23 cellular contexts compared by ENCODE assay signal in genomic region chr1:118486213-118486612, GRCh38.
DNase-seq lines count a peak whose midpoint lies in the region; ATAC-seq, FAIRE-seq and TF ChIP-seq lines count a peak whose summit lies in the region.
"Had no signal": no experiment of that assay in that cellular context is flagged by ENCODE, and none has a peak within 500 bp of the region (broad histone marks: within the 10 kb centered on the region; RNA-seq: fewer than 3 reads in every experiment).

No MANE protein-coding gene starts in this region.

- H3K9me2 ChIP-seq in GM23338 (ENCODE audit: insufficient read depth): no peaks in the 10 kb centered on the region

- DNase-seq in GM23338 (ENCODE audit: low spot score) (peak; percentile 11), NCI-H1105 (lab: John Stamatoyannopoulos, UW) (peak; percentile 68), SHP77 (lab: John Stamatoyannopoulos, UW) (peak; percentile 95 to 96), keratinocyte (ENCODE audit: low read depth, low spot score) (no peak), sciatic nerve (ENCODE audit: low spot score) (no peak)
- no peak for DNase-seq in activated CD8-positive, alpha-beta T cell treated with anti-CD3 and anti-CD28 coated beads for 36 hours
- DNase-seq: activated CD4-positive, alpha-beta T cell treated with anti-CD3 and anti-CD28 coated beads for 4 hours; activated naive CD8-positive, alpha-beta T cell treated with anti-CD3 and anti-CD28 coated beads, Interleukin-2, amount 50 U/mL, for 24 hours; activated T-cell treated with anti-CD3 and anti-CD28 coated beads, Interleukin-2, amount 50 U/mL, for 4 hours; DND-41; islet precursor cell; KBM-7; MG63; NCI-H1694; NCI-H774; right cardiac atrium; stimulated activated CD4-positive, alpha-beta T cell treated with anti-CD3 and anti-CD28 coated beads, Interleukin-2, amount 100 ng/mL, for 48 hours; upper lobe of left lung had no signal

- no peaks in the 10 kb centered on the region for H3K27me3 Mint-ChIP-seq in GM23338 (ENCODE audit: insufficient read depth, low read depth, poor library complexity)
- H3K27me3 Mint-ChIP-seq in activated CD8-positive, alpha-beta T cell treated with anti-CD3 and anti-CD28 coated beads for 36 hours: no peaks in the 10 kb centered on the region
- H3K27me3 Mint-ChIP-seq: activated naive CD8-positive, alpha-beta T cell treated with anti-CD3 and anti-CD28 coated beads, Interleukin-2, amount 50 U/mL, for 24 hours; central memory CD8-positive, alpha-beta T cell; natural killer cell treated with Interleukin-12 subunit alpha and Interleukin-12 subunit beta and Interleukin-15 and Interleukin-18, amount 100 ng/mL, for 72 hours had no signal

- H3K4me2 ChIP-seq in GM23338 (0 out of 2 replicates have a peak overlapping the region, but pooled peaks have one; percentile 41), keratinocyte (ENCODE audit: control insufficient read depth, extremely low read depth, insufficient read depth, low read depth, low read length) (peak overlapping the region; percentile 30)

- H3K36me3 ChIP-seq in GM23338 (ENCODE audit: insufficient read depth) (no peaks in the 10 kb centered on the region), keratinocyte (ENCODE audit: control insufficient read depth in 2 of 2, extremely low read depth in 1 of 2, insufficient read depth in 2 of 2, low read length in 2 of 2) (no peaks in the 10 kb centered on the region)
- H3K36me3 ChIP-seq: MG63, upper lobe of left lung had no signal

- dilution Hi-C loops in keratinocyte (cut with MboI; ENCODE audit: extremely low pct_ligation_motif_present, low sequenced_read_pairs): no loop called here

- POLR2A ChIA-PET in activated CD8-positive, alpha-beta T cell treated with anti-CD3 and anti-CD28 coated beads for 36 hours (lab: Charles Lee): no interaction called here

- CTCF ChIA-PET in activated CD8-positive, alpha-beta T cell treated with anti-CD3 and anti-CD28 coated beads for 36 hours (lab: Charles Lee): no interaction called here

- H3K4me3 Mint-ChIP-seq in GM23338: no peak overlapping the region; the same call in 2 of the 3 replicates
- no peak overlapping the region for H3K4me3 Mint-ChIP-seq in activated CD8-positive, alpha-beta T cell treated with anti-CD3 and anti-CD28 coated beads for 36 hours
- H3K4me3 Mint-ChIP-seq: activated naive CD8-positive, alpha-beta T cell treated with anti-CD3 and anti-CD28 coated beads, Interleukin-2, amount 50 U/mL, for 24 hours; activated T-cell treated with anti-CD3 and anti-CD28 coated beads, Interleukin-2, amount 50 U/mL, for 4 hours; central memory CD8-positive, alpha-beta T cell; natural killer cell treated with Interleukin-12 subunit alpha and Interleukin-12 subunit beta and Interleukin-15 and Interleukin-18, amount 100 ng/mL, for 72 hours; T-helper 2 cell treated with Interferon-gamma antibody and Interleukin-4, amounts not matched to agents 5 μg/mL and 100 μg/mL, for 36 hours had no signal

- intact Hi-C loops in sciatic nerve (cut with DNase I): no loop called here
- intact Hi-C loops in activated CD8-positive, alpha-beta T cell treated with anti-CD3 and anti-CD28 coated beads for 36 hours (cut with micrococcal nuclease): no loop called here

- TF ChIP-seq CTCF in GM23338 (conservative IDR thresholded peaks at IDR 0.05; ENCODE audit: low read depth in 2 of 2) (no peak), keratinocyte (optimal IDR thresholded peaks at IDR 0.05 in 1 of 3, IDR thresholded peaks at IDR 0.05 in 1 of 3, conservative IDR thresholded peaks at IDR 0.05 in 1 of 3; ENCODE audit: extremely low read depth in 1 of 3, insufficient read depth in 2 of 3, low read length in 3 of 3) (no peak)
- TF ChIP-seq CTCF in activated CD8-positive, alpha-beta T cell treated with anti-CD3 and anti-CD28 coated beads for 36 hours (IDR thresholded peaks at IDR 0.05): no peak

- H3K79me2 ChIP-seq in GM23338 (replicated peaks; ENCODE audit: insufficient read depth) (no peaks in the 10 kb centered on the region), keratinocyte (ENCODE audit: control insufficient read depth, insufficient read depth, low read length) (no peaks in the 10 kb centered on the region)
- H3K79me2 ChIP-seq: parathyroid adenoma had no signal

- peak; percentile 53 for ATAC-seq in GM23338
- no peak for ATAC-seq in sciatic nerve
- ATAC-seq in GM18502 (IDR thresholded peaks at IDR 0.05; ENCODE audit: poor library complexity, unreplicated experiment): no peak
- no peak for ATAC-seq in activated CD8-positive, alpha-beta T cell treated with anti-CD3 and anti-CD28 coated beads for 36 hours
- ATAC-seq: activated naive CD8-positive, alpha-beta T cell treated with anti-CD3 and anti-CD28 coated beads, Interleukin-2, amount 50 U/mL, for 24 hours; activated T-cell treated with anti-CD3 and anti-CD28 coated beads, Interleukin-2, amount 50 U/mL, for 4 hours; natural killer cell treated with Interleukin-12 subunit alpha and Interleukin-12 subunit beta and Interleukin-15 and Interleukin-18, amount 100 ng/mL, for 72 hours; right cardiac atrium had no signal

- peaks cover 4% of the 10 kb centered on the region; the same call in 1 of the 3 replicates for H3K9me3 Mint-ChIP-seq in GM23338
- H3K9me3 Mint-ChIP-seq in activated CD8-positive, alpha-beta T cell treated with anti-CD3 and anti-CD28 coated beads for 36 hours: peaks cover 6% of the 10 kb centered on the region

- H3K27ac Mint-ChIP-seq in GM23338: no peak overlapping the region; the same call in 1 of the 2 replicates
- no peak overlapping the region for H3K27ac Mint-ChIP-seq in activated CD8-positive, alpha-beta T cell treated with anti-CD3 and anti-CD28 coated beads for 36 hours
- H3K27ac Mint-ChIP-seq: activated naive CD8-positive, alpha-beta T cell treated with anti-CD3 and anti-CD28 coated beads, Interleukin-2, amount 50 U/mL, for 24 hours; natural killer cell treated with Interleukin-12 subunit alpha and Interleukin-12 subunit beta and Interleukin-15 and Interleukin-18, amount 100 ng/mL, for 72 hours; T-helper 2 cell treated with Interferon-gamma antibody and Interleukin-4, amounts not matched to agents 5 μg/mL and 100 μg/mL, for 36 hours had no signal

- 0 out of 3 replicates have a peak, but pooled peaks cover 4% of the 10 kb centered on the region for H3K36me3 Mint-ChIP-seq in GM23338 (ENCODE audit: low read depth)
- no peaks in the 10 kb centered on the region for H3K36me3 Mint-ChIP-seq in activated CD8-positive, alpha-beta T cell treated with anti-CD3 and anti-CD28 coated beads for 36 hours (ENCODE audit: low read depth)
- H3K36me3 Mint-ChIP-seq: natural killer cell treated with Interleukin-12 subunit alpha and Interleukin-12 subunit beta and Interleukin-15 and Interleukin-18, amount 100 ng/mL, for 72 hours had no signal

- H3K4me3 ChIP-seq in GM23338 (no peak overlapping the region), keratinocyte (ENCODE audit: control insufficient read depth in 2 of 3, extremely low read depth in 1 of 3, insufficient read depth in 2 of 3, low read depth in 1 of 3, low read length in 3 of 3) (no peak overlapping the region)
- H3K4me3 ChIP-seq: MG63, upper lobe of left lung had no signal

- H3K9me3 ChIP-seq in keratinocyte (ENCODE audit: control insufficient read depth, low read depth, low read length): no peaks in the 10 kb centered on the region
- H3K9me3 ChIP-seq: MG63, upper lobe of left lung had no signal

- H3K4me1 ChIP-seq in GM23338 (ENCODE audit: insufficient read depth) (peaks cover 42% of the 10 kb centered on the region), keratinocyte (ENCODE audit: control insufficient read depth, extremely low read depth, insufficient read depth, low read length) (peaks cover 15% of the 10 kb centered on the region)
- H3K4me1 ChIP-seq: parathyroid adenoma, upper lobe of left lung had no signal

- H3F3A ChIP-seq in GM23338 (replicated peaks; ENCODE audit: low read depth): no peaks in the 10 kb centered on the region

- no peaks in the 10 kb centered on the region for H3K9me1 ChIP-seq in keratinocyte (ENCODE audit: control insufficient read depth, extremely low read depth, insufficient read depth, low read length)

- H3K4me1 Mint-ChIP-seq in GM23338: peaks cover 50% of the 10 kb centered on the region
- H3K4me1 Mint-ChIP-seq in activated CD8-positive, alpha-beta T cell treated with anti-CD3 and anti-CD28 coated beads for 36 hours (ENCODE audit: low read depth): no peaks in the 10 kb centered on the region
- H3K4me1 Mint-ChIP-seq: activated naive CD8-positive, alpha-beta T cell treated with anti-CD3 and anti-CD28 coated beads, Interleukin-2, amount 50 U/mL, for 24 hours; central memory CD8-positive, alpha-beta T cell had no signal

- H4K20me1 ChIP-seq in GM23338 (replicated peaks; ENCODE audit: insufficient read depth) (no peaks in the 10 kb centered on the region), keratinocyte (ENCODE audit: control insufficient read depth, extremely low read depth, insufficient read depth, low read length) (no peaks in the 10 kb centered on the region)

- no peak overlapping the region for H2AFZ ChIP-seq in GM23338
- no peak overlapping the region for H2AFZ ChIP-seq in keratinocyte (ENCODE audit: control insufficient read depth, low read length)
- H2AFZ ChIP-seq: parathyroid adenoma had no signal

- H3K9ac ChIP-seq in keratinocyte (ENCODE audit: control insufficient read depth, extremely low read depth, insufficient read depth, low read length): no peak overlapping the region
- H3K9ac ChIP-seq: parathyroid adenoma had no signal

- no peak overlapping the region for H3K27ac ChIP-seq in GM23338 (ENCODE audit: low read depth)
- no peak overlapping the region for H3K27ac ChIP-seq in keratinocyte (ENCODE audit: control insufficient read depth, insufficient read depth, low read length)
- H3K27ac ChIP-seq: parathyroid adenoma, upper lobe of left lung had no signal

- no peak for FAIRE-seq in keratinocyte (lab: Jason Lieb, UNC)

- H3K27me3 ChIP-seq in GM23338 (ENCODE audit: insufficient read depth): no peaks in the 10 kb centered on the region
- H3K27me3 ChIP-seq in keratinocyte (ENCODE audit: control insufficient read depth, extremely low read depth, insufficient read depth, low read length): no peaks in the 10 kb centered on the region
- H3K27me3 ChIP-seq: MG63, upper lobe of left lung had no signal

TF ChIP-seq in GM23338, 12 proteins besides CTCF, POLR2A, EP300 and RAD21 (continues in another document):
- no peak for TF ChIP-seq NANOG (IDR thresholded peaks at IDR 0.05; ENCODE audit: borderline replicate concordance)
- TF ChIP-seq EZH2 (IDR thresholded peaks at IDR 0.05; ENCODE audit: low read depth, unreplicated experiment): no peak
- no peak for TF ChIP-seq POLR2AphosphoS5 (IDR thresholded peaks at IDR 0.05; ENCODE audit: low read depth)
- no peak for TF ChIP-seq EZH2phosphoT487 (IDR thresholded peaks at IDR 0.05; ENCODE audit: unreplicated experiment)

Comparison
In these comparisons a context has a peak if more than half of its experiments do, and no peak if none do; other contexts are left out.
1. DNase-seq: peak in GM23338 (single experiment), NCI-H1105 (single experiment) and SHP77 (2 of 2); none in keratinocyte (single experiment), sciatic nerve (single experiment) and activated CD8-positive, alpha-beta T cell treated with anti-CD3 and anti-CD28 coated beads for 36 hours (single experiment).